In the genomic region with DNA sequence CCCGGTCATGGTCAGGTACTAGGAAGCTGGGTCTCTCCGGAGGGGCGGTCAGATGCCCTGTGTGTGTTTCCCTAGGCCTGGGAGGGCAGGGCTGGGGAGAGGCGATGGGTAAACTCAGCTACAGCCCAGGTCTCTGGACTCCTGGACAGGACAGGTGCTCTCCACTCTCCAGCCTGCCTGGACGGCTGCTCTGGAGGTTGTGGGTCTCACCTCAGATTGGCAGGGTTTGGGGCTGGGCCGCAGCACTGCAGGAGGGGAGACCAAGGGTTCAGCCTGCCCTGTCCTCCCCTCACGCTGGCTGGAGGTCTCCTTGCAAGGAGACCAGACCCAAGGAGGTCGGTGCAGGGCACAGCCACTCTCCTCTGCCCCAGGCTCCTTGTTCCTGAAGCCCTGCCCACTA, we compare ENCODE assay signal across 1 cellular context.
TF ChIP-seq lines count a peak whose summit lies in the region.

No MANE protein-coding gene starts in this region.

TF ChIP-seq in SK-N-SH, 30 proteins besides CTCF, POLR2A, EP300 and RAD21 (continued from another document):
- TF ChIP-seq NFIC (IDR thresholded peaks at IDR 0.05; ENCODE audit: borderline replicate concordance) (no peak), GATA2 (CRISPR knock-in tag; IDR thresholded peaks at IDR 0.05) (no peak), EZH2phosphoT487 (IDR thresholded peaks at IDR 0.05; ENCODE audit: borderline replicate concordance, low read depth) (no peak)
